ENCODE assay signal across 2 cellular contexts in the genomic region with DNA sequence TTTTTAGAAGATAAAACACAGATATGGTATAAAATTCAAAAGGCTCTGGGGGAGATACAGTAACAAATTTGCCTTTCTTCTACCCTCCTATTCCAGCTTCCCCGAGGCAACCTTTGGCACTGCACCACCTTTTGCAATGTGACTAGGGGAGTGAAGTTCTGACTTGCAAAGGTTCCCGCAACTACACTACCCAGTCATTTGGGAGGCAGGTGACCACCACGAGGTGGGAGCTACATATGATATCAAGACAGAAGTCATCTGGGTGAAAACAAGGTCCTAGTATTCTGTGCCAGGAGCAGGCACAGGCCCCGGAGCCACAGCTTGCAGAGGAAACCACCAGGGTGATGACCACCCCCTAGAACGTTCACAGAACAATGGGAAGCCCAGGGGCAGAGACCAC.
TF ChIP-seq lines count a peak whose summit lies in the region.

No MANE protein-coding gene starts in this region.

TF ChIP-seq in IMR-90, 13 proteins besides CTCF, POLR2A, EP300 and RAD21:
- TF ChIP-seq, protein P1, sequence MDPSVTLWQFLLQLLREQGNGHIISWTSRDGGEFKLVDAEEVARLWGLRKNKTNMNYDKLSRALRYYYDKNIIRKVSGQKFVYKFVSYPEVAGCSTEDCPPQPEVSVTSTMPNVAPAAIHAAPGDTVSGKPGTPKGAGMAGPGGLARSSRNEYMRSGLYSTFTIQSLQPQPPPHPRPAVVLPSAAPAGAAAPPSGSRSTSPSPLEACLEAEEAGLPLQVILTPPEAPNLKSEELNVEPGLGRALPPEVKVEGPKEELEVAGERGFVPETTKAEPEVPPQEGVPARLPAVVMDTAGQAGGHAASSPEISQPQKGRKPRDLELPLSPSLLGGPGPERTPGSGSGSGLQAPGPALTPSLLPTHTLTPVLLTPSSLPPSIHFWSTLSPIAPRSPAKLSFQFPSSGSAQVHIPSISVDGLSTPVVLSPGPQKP (IDR thresholded peaks at IDR 0.05; ENCODE audit: borderline replicate concordance, low read depth, low read length): no peak
- TF ChIP-seq RCOR1 (IDR thresholded peaks at IDR 0.05; ENCODE audit: insufficient replicate concordance, low read length) (no peak), CEBPB (IDR thresholded peaks at IDR 0.05; ENCODE audit: low read depth, low read length) (no peak), FOS (IDR thresholded peaks at IDR 0.05; ENCODE audit: low read depth, low read length) (no peak), RFX5 (IDR thresholded peaks at IDR 0.05; ENCODE audit: low read depth, low read length) (no peak), NFE2L2 (IDR thresholded peaks at IDR 0.05; ENCODE audit: low read depth, low read length) (no peak), BHLHE40 (IDR thresholded peaks at IDR 0.05; ENCODE audit: low read depth, low read length) (no peak), SMC3 (IDR thresholded peaks at IDR 0.05; ENCODE audit: low read depth, low read length) (no peak), MXI1 (IDR thresholded peaks at IDR 0.05; ENCODE audit: borderline replicate concordance, low read depth, low read length) (no peak), MAFK (IDR thresholded peaks at IDR 0.05; ENCODE audit: low read depth, low read length) (no peak), MAZ (IDR thresholded peaks at IDR 0.05; ENCODE audit: borderline replicate concordance, low read depth, low read length) (no peak), CHD1 (IDR thresholded peaks at IDR 0.05; ENCODE audit: low read depth, low read length) (no peak)
- TF ChIP-seq, protein P2, sequence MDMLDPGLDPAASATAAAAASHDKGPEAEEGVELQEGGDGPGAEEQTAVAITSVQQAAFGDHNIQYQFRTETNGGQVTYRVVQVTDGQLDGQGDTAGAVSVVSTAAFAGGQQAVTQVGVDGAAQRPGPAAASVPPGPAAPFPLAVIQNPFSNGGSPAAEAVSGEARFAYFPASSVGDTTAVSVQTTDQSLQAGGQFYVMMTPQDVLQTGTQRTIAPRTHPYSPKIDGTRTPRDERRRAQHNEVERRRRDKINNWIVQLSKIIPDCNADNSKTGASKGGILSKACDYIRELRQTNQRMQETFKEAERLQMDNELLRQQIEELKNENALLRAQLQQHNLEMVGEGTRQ (IDR thresholded peaks at IDR 0.05; ENCODE audit: low read depth, low read length): no peak
TF ChIP-seq in IMR-90: peak in this region for 0.

TF ChIP-seq in H1, 55 proteins besides CTCF, POLR2A, EP300 and RAD21:
- TF ChIP-seq, protein P3, sequence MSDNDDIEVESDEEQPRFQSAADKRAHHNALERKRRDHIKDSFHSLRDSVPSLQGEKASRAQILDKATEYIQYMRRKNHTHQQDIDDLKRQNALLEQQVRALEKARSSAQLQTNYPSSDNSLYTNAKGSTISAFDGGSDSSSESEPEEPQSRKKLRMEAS (IDR thresholded peaks at IDR 0.05): no peak
- no peak for TF ChIP-seq TBP (IDR thresholded peaks at IDR 0.05; ENCODE audit: low read depth, low read length)
- TF ChIP-seq KDM4A (IDR thresholded peaks at IDR 0.05; ENCODE audit: low read depth, low read length, severe bottlenecking): no peak
- no peak for TF ChIP-seq JUND (IDR thresholded peaks at IDR 0.05; ENCODE audit: low read length)
- no peak for TF ChIP-seq CBX5 (IDR thresholded peaks at IDR 0.05; ENCODE audit: low read depth, low read length)
- TF ChIP-seq, protein P4, sequence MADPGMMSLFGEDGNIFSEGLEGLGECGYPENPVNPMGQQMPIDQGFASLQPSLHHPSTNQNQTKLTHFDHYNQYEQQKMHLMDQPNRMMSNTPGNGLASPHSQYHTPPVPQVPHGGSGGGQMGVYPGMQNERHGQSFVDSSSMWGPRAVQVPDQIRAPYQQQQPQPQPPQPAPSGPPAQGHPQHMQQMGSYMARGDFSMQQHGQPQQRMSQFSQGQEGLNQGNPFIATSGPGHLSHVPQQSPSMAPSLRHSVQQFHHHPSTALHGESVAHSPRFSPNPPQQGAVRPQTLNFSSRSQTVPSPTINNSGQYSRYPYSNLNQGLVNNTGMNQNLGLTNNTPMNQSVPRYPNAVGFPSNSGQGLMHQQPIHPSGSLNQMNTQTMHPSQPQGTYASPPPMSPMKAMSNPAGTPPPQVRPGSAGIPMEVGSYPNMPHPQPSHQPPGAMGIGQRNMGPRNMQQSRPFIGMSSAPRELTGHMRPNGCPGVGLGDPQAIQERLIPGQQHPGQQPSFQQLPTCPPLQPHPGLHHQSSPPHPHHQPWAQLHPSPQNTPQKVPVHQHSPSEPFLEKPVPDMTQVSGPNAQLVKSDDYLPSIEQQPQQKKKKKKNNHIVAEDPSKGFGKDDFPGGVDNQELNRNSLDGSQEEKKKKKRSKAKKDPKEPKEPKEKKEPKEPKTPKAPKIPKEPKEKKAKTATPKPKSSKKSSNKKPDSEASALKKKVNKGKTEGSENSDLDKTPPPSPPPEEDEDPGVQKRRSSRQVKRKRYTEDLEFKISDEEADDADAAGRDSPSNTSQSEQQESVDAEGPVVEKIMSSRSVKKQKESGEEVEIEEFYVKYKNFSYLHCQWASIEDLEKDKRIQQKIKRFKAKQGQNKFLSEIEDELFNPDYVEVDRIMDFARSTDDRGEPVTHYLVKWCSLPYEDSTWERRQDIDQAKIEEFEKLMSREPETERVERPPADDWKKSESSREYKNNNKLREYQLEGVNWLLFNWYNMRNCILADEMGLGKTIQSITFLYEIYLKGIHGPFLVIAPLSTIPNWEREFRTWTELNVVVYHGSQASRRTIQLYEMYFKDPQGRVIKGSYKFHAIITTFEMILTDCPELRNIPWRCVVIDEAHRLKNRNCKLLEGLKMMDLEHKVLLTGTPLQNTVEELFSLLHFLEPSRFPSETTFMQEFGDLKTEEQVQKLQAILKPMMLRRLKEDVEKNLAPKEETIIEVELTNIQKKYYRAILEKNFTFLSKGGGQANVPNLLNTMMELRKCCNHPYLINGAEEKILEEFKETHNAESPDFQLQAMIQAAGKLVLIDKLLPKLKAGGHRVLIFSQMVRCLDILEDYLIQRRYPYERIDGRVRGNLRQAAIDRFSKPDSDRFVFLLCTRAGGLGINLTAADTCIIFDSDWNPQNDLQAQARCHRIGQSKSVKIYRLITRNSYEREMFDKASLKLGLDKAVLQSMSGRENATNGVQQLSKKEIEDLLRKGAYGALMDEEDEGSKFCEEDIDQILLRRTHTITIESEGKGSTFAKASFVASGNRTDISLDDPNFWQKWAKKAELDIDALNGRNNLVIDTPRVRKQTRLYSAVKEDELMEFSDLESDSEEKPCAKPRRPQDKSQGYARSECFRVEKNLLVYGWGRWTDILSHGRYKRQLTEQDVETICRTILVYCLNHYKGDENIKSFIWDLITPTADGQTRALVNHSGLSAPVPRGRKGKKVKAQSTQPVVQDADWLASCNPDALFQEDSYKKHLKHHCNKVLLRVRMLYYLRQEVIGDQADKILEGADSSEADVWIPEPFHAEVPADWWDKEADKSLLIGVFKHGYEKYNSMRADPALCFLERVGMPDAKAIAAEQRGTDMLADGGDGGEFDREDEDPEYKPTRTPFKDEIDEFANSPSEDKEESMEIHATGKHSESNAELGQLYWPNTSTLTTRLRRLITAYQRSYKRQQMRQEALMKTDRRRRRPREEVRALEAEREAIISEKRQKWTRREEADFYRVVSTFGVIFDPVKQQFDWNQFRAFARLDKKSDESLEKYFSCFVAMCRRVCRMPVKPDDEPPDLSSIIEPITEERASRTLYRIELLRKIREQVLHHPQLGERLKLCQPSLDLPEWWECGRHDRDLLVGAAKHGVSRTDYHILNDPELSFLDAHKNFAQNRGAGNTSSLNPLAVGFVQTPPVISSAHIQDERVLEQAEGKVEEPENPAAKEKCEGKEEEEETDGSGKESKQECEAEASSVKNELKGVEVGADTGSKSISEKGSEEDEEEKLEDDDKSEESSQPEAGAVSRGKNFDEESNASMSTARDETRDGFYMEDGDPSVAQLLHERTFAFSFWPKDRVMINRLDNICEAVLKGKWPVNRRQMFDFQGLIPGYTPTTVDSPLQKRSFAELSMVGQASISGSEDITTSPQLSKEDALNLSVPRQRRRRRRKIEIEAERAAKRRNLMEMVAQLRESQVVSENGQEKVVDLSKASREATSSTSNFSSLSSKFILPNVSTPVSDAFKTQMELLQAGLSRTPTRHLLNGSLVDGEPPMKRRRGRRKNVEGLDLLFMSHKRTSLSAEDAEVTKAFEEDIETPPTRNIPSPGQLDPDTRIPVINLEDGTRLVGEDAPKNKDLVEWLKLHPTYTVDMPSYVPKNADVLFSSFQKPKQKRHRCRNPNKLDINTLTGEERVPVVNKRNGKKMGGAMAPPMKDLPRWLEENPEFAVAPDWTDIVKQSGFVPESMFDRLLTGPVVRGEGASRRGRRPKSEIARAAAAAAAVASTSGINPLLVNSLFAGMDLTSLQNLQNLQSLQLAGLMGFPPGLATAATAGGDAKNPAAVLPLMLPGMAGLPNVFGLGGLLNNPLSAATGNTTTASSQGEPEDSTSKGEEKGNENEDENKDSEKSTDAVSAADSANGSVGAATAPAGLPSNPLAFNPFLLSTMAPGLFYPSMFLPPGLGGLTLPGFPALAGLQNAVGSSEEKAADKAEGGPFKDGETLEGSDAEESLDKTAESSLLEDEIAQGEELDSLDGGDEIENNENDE (IDR thresholded peaks at IDR 0.05; ENCODE audit: insufficient replicate concordance, low read length): no peak
- no peak for TF ChIP-seq PHF8 (conservative IDR thresholded peaks at IDR 0.05; ENCODE audit: low read depth, low read length)
- TF ChIP-seq SIX5 (IDR thresholded peaks at IDR 0.05; ENCODE audit: low read depth, low read length): no peak
- no peak for TF ChIP-seq HDAC6 (IDR thresholded peaks at IDR 0.05; ENCODE audit: low read depth, low read length)
- no peak for TF ChIP-seq CEBPB (IDR thresholded peaks at IDR 0.05; ENCODE audit: low read depth, low read length)
- no peak for TF ChIP-seq HDAC2 (IDR thresholded peaks at IDR 0.05; ENCODE audit: borderline replicate concordance in 1 of 2, low read depth in 2 of 2, low read length in 2 of 2)
- TF ChIP-seq RBBP5 (IDR thresholded peaks at IDR 0.05; ENCODE audit: borderline replicate concordance, low read depth, low read length): no peak
- no peak for TF ChIP-seq FOSL1 (IDR thresholded peaks at IDR 0.05; ENCODE audit: insufficient read depth, low read depth, low read length)
